In the genomic region with DNA sequence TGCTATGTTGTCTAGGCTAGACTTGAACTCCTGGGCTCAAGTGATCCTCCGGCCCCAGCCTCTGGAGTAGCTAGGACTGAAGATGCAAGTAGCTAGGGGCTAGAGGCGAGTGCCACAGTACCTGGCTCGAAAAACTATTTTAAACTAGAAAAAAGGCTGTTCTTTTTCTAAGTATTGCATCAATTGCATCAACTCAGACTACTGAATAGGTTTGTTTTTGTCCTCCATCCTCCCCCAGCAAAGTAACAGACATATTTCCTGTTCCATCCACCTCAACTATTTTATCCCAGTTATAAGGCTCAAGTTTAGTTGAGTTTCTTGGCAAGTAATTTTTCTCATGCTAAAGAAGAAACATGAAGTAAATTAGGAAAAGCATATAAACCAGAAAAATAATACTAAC, we compare ENCODE assay signal across 1 cellular context.
TF ChIP-seq lines count a peak whose summit lies in the region.

No MANE protein-coding gene starts in this region.

TF ChIP-seq in GM12878, 131 proteins besides CTCF, POLR2A, EP300 and RAD21:
- no peak for TF ChIP-seq CHD2 (IDR thresholded peaks at IDR 0.05; ENCODE audit: borderline replicate concordance, low read depth, low read length)
- TF ChIP-seq SREBF1 (IDR thresholded peaks at IDR 0.05; ENCODE audit: low read length), result no peak
- no peak for TF ChIP-seq GABPA (IDR thresholded peaks at IDR 0.05; ENCODE audit: low read depth)
- no peak for TF ChIP-seq HDAC6 (IDR thresholded peaks at IDR 0.05; ENCODE audit: unreplicated experiment)
